Comparison of ENCODE assay signal across 9 cellular contexts in the genomic region with DNA sequence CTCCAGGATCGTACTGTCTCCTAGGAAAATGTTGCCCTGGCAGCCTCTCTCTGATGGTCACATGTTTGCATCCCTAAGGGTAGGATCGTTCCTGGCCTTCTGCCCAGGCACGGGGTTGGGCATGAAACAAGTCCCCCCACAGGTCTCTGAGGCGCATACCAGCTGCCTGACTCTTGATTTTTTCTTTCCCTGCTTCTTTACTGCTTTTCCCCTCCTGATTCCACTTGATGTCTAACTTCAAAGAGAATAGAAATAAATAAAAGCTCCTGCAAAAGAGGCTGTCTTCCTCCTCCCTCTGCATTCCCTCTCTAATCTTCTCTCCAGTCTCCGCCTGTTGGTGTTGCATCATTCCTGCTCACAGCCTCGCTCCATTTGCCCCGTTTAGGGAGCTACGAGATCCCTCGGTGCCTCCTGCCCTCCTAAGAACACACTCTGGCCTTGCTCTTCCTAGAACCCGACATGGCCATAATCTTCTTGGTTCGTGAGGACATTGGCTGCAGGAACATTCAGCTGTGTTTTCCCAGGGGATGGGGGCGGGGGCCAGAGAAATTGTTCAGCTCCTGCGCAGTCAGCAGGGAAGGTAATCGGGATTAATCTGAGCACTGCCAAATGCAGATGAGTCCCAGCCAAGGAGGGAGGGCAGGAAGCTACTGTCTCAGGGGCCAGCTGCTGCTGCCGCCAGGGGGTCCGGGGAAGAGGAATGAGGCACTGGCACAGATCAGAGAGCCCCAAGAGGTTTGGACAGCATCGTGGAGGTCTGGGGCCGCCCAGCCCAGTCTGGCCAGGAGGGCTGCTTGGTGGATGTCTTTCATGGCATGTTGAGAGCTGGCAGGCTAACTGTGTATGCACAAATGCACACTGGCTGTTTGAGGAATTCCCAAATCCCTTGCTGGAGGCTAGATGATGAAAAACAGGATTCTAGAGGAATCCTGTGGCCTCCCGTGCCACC. TPM values are rescaled to one million over a fixed set of nuclear protein-coding genes. Genes with fewer than 3 reads are reported as not detected.
A peak's percentile ranks its signal among the peaks of the same experiment; 100 is the strongest.
DNase-seq lines count a peak whose midpoint lies in the region; ATAC-seq and TF ChIP-seq lines count a peak whose summit lies in the region.
"Had no signal": no experiment of that assay in that cellular context is flagged by ENCODE, and none has a peak within 500 bp of the region (broad histone marks: within the 10 kb centered on the region; RNA-seq: fewer than 3 reads in every experiment).

No MANE protein-coding gene starts in this region.

- H3K36me3 ChIP-seq in H7 (replicated peaks; ENCODE audit: control insufficient read depth, insufficient read depth, low read length) (no peaks in the 10 kb centered on the region), OCI-LY1 (ENCODE audit: insufficient read depth, low read length) (no peaks in the 10 kb centered on the region), fibroblast of lung (ENCODE audit: control insufficient read depth, insufficient read depth, low read length) (no peaks in the 10 kb centered on the region)

- H3K27ac ChIP-seq in OCI-LY1 (ENCODE audit: low read depth, low read length, poor library complexity, severe bottlenecking) (no peak overlapping the region), fibroblast of lung (ENCODE audit: insufficient read depth, low read length) (no peak overlapping the region)

- H2AFZ ChIP-seq in OCI-LY1 (ENCODE audit: low read length) = no peak overlapping the region
- H2AFZ ChIP-seq in fibroblast of lung (ENCODE audit: low read length) = peak overlapping the region; percentile 73

- peaks cover 2% of the 10 kb centered on the region; the same call in 1 of the 2 replicates for H3K27me3 ChIP-seq in H7 (ENCODE audit: control insufficient read depth, insufficient read depth, low read length)
- H3K27me3 ChIP-seq in OCI-LY1 (ENCODE audit: insufficient read depth, low read length) = peaks cover 6% of the 10 kb centered on the region
- peaks cover 17% of the 10 kb centered on the region for H3K27me3 ChIP-seq in fibroblast of lung (ENCODE audit: control insufficient read depth, insufficient read depth, low read length)

- peaks cover 4% of the 10 kb centered on the region for H3K27me3 Mint-ChIP-seq in nephron (ENCODE audit: low read depth)
- peaks cover 34% of the 10 kb centered on the region for H3K27me3 Mint-ChIP-seq in activated T-cell treated with anti-CD3 and anti-CD28 coated beads, Interleukin-2, amount 50 U/mL, for 4 hours (ENCODE audit: low read depth)

- DNase-seq in H7 = peak; percentile 88
- DNase-seq in fibroblast of lung (ENCODE audit: low read depth in 2 of 2) = peak; percentile 61 to 70
- DNase-seq in GM20000 (ENCODE audit: low spot score) = no peak
- no peak for DNase-seq in T-helper 2 cell
- no peak for DNase-seq in NK-92 treated with Interleukin-12 subunit alpha and Interleukin-12 subunit beta, amount 100 ng/mL, for 24 hours (lab: John Stamatoyannopoulos, UW)
- no peak for DNase-seq in activated T-cell treated with anti-CD3 and anti-CD28 coated beads, Interleukin-2, amount 50 U/mL, for 4 hours

- H3K4me3 ChIP-seq in H7 (ENCODE audit: insufficient read depth, low read depth, low read length) (no peak overlapping the region), OCI-LY1 (ENCODE audit: low read depth, low read length, poor library complexity, severe bottlenecking) (no peak overlapping the region), fibroblast of lung (replicated peaks in 1 of 4; ENCODE audit: control extremely low read depth in 1 of 4, insufficient read depth in 1 of 4, low read depth in 3 of 4, low read length in 4 of 4) (peak overlapping the region; percentile 12 to 37 (median 18))

- TF ChIP-seq CTCF in OCI-LY1 (IDR thresholded peaks at IDR 0.05; ENCODE audit: low read length) (peak; percentile 5; the same call in 1 of the 2 replicates), fibroblast of lung (conservative IDR thresholded peaks at IDR 0.05 in 1 of 2, IDR thresholded peaks at IDR 0.05 in 1 of 2; ENCODE audit: low read depth in 1 of 2, low read length in 2 of 2) (no peak), nephron (IDR thresholded peaks at IDR 0.05; ENCODE audit: unreplicated experiment in 3 of 3) (peak in 1 of 3 experiments; percentile 15), GM20000 (IDR thresholded peaks at IDR 0.05; ENCODE audit: extremely low read depth, missing control alignments) (no peak)

- no peaks in the 10 kb centered on the region for H3K9me3 Mint-ChIP-seq in nephron
- H3K9me3 Mint-ChIP-seq in activated T-cell treated with anti-CD3 and anti-CD28 coated beads, Interleukin-2, amount 50 U/mL, for 4 hours = no peaks in the 10 kb centered on the region

- H4K20me1 ChIP-seq in OCI-LY1 (ENCODE audit: insufficient read depth, low read length) (no peaks in the 10 kb centered on the region), fibroblast of lung (ENCODE audit: control insufficient read depth, extremely low read depth, insufficient read depth, low read length) (no peaks in the 10 kb centered on the region)

- H3K9me3 ChIP-seq in OCI-LY1 (ENCODE audit: low read length) (no peaks in the 10 kb centered on the region), fibroblast of lung (ENCODE audit: control insufficient read depth, insufficient read depth, low read depth, low read length) (no peaks in the 10 kb centered on the region)

- H3K9me2 ChIP-seq in OCI-LY1 (ENCODE audit: low read depth, low read length) = no peaks in the 10 kb centered on the region

- peaks cover 48% of the 10 kb centered on the region for H3K4me1 Mint-ChIP-seq in nephron
- H3K4me1 Mint-ChIP-seq in activated T-cell treated with anti-CD3 and anti-CD28 coated beads, Interleukin-2, amount 50 U/mL, for 4 hours (ENCODE audit: low read depth) = peaks cover 2% of the 10 kb centered on the region

- H3F3A ChIP-seq in OCI-LY1 (ENCODE audit: insufficient read depth, low read length) = no peaks in the 10 kb centered on the region

- no peak for ATAC-seq in activated T-cell treated with anti-CD3 and anti-CD28 coated beads, Interleukin-2, amount 50 U/mL, for 4 hours

- H3K79me2 ChIP-seq in OCI-LY1 (ENCODE audit: insufficient read depth, low read length) (no peaks in the 10 kb centered on the region), fibroblast of lung (ENCODE audit: control insufficient read depth, insufficient read depth, low read length) (no peaks in the 10 kb centered on the region)

- H3K9ac ChIP-seq in OCI-LY1 (ENCODE audit: low read length) = no peak overlapping the region
- H3K9ac ChIP-seq in fibroblast of lung (ENCODE audit: insufficient read depth, low read length) = no peak overlapping the region

- H3K4me1 ChIP-seq in OCI-LY1 (ENCODE audit: insufficient read depth, low read length, severe bottlenecking) = no peaks in the 10 kb centered on the region
- peaks cover 8% of the 10 kb centered on the region for H3K4me1 ChIP-seq in fibroblast of lung (ENCODE audit: control insufficient read depth, extremely low read depth, insufficient read depth, low read length)

- peak overlapping the region; percentile 3 to 90 (median 71) for H3K27ac Mint-ChIP-seq in nephron

- H3K4me3 Mint-ChIP-seq in nephron = peak overlapping the region; percentile 42 to 63 (median 51)
- H3K4me3 Mint-ChIP-seq in activated T-cell treated with anti-CD3 and anti-CD28 coated beads, Interleukin-2, amount 50 U/mL, for 4 hours = no peak overlapping the region

- no peaks in the 10 kb centered on the region for H3K36me3 Mint-ChIP-seq in nephron (ENCODE audit: low read depth)
- no peaks in the 10 kb centered on the region for H3K36me3 Mint-ChIP-seq in activated T-cell treated with anti-CD3 and anti-CD28 coated beads, Interleukin-2, amount 50 U/mL, for 4 hours (ENCODE audit: insufficient read depth)

- H3K4me2 ChIP-seq in OCI-LY1 (ENCODE audit: low read length) (no peak overlapping the region), fibroblast of lung (ENCODE audit: extremely low read depth, insufficient read depth, low read length) (peak overlapping the region; percentile 90)

RNA-seq across cellular contexts. Expression of a gene that starts 26.1 kb away (rescaled TPM):
- not detected in 2 replicates for total RNA-seq in H7 (2014; rRNA removed; shearing (Covaris generic))
- total RNA-seq in fibroblast of lung = 0.26 and 2.8 TPM in 2 replicates
- polyA plus RNA-seq in fibroblast of lung = 0.36 TPM in 1 of 2 replicates, not detected in the other
- 0.42 TPM in 1 of 2 replicates, not detected in the other for polyA plus RNA-seq in fibroblast of lung (2012)
- not detected in 2 replicates for polyA minus RNA-seq in fibroblast of lung (ENCODE audit: low replicate concordance)
- not detected for total RNA-seq in activated T-cell treated with anti-CD3 and anti-CD28 coated beads, Interleukin-2, amount 50 U/mL, for 4 hours
- total RNA-seq: glomerular endothelial cell had no signal

Comparison
In these comparisons a context has a peak if more than half of its experiments do, and no peak if none do; other contexts are left out.
1. DNase-seq: peak in H7 (single experiment) and fibroblast of lung (2 of 2); none in GM20000 (single experiment), T-helper 2 cell (0 of 5), NK-92 treated with Interleukin-12 subunit alpha and Interleukin-12 subunit beta, amount 100 ng/mL, for 24 hours (single experiment) and activated T-cell treated with anti-CD3 and anti-CD28 coated beads, Interleukin-2, amount 50 U/mL, for 4 hours (single experiment).
2. H3K4me3 ChIP-seq: peak in fibroblast of lung (4 of 4); none in H7 (single experiment) and OCI-LY1 (single experiment).